ENCODE assay signal across 28 cellular contexts in the genomic region with DNA sequence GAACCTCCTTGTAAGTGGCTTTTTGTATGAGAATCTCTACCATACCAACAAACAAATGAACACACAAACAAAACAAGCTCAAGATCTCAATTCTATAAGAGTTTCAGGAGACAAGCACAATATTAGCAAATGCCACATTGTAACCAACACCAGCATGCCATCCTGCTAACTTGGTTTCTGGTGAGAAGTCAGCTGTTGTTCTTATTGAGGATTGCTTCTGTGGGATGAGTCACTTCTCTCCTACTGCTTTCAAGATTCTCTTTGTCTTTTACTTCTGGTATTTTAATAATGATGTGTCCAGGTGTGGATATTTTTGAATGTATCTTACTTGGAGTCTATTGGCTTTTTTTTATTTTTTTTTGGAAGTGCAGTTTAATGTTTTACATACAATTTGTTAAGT.
DNase-seq lines count a peak whose midpoint lies in the region; ATAC-seq and TF ChIP-seq lines count a peak whose summit lies in the region.
"Had no signal": no experiment of that assay in that cellular context is flagged by ENCODE, and none has a peak within 500 bp of the region (broad histone marks: within the 10 kb centered on the region; RNA-seq: fewer than 3 reads in every experiment).

No MANE protein-coding gene starts in this region.

- H3K4me3 ChIP-seq in mammary epithelial cell (replicated peaks in 1 of 3; ENCODE audit: insufficient read depth in 1 of 3, low read depth in 2 of 3, low read length in 3 of 3) = no peak overlapping the region
- H3K4me3 ChIP-seq: BLaER1, esophagus squamous epithelium, SK-N-MC had no signal

- no peaks in the 10 kb centered on the region for H3K9me3 ChIP-seq in mammary epithelial cell (replicated peaks; ENCODE audit: insufficient read depth, low read length)
- H3K9me3 ChIP-seq: esophagus squamous epithelium had no signal

- ATAC-seq in stimulated activated naive CD8-positive, alpha-beta T cell treated with anti-CD3 and anti-CD28 coated beads, Interleukin-15, amount 100 ng/mL, for 72 hours = no peak
- ATAC-seq in foreskin keratinocyte = peak; percentile 63
- no peak for ATAC-seq in activated naive CD4-positive, alpha-beta T cell treated with anti-CD3 and anti-CD28 coated beads, Interleukin-2, amount 50 U/mL, for 72 hours
- ATAC-seq in GM21367 (IDR thresholded peaks at IDR 0.05; ENCODE audit: unreplicated experiment) = no peak
- ATAC-seq: left cardiac atrium; naive thymus-derived CD4-positive, alpha-beta T cell had no signal

- H3K27ac Mint-ChIP-seq in stimulated activated naive CD8-positive, alpha-beta T cell treated with anti-CD3 and anti-CD28 coated beads, Interleukin-15, Interleukin-2, amounts not matched to agents 100 ng/mL and 50 ng/mL, for 24 hours = peak overlapping the region; percentile 2
- peak overlapping the region in 1 of 2 donors; percentile 74 for H3K27ac Mint-ChIP-seq in stimulated activated naive CD8-positive, alpha-beta T cell treated with anti-CD3 and anti-CD28 coated beads, Interleukin-15, amount 100 ng/mL, for 72 hours
- peak overlapping the region in 1 of 2 donors; percentile 29 for H3K27ac Mint-ChIP-seq in activated naive CD4-positive, alpha-beta T cell treated with anti-CD3 and anti-CD28 coated beads, Interleukin-2, amount 50 U/mL, for 72 hours
- H3K27ac Mint-ChIP-seq: IgD-negative memory B cell; T-helper 2 cell treated with Interferon-gamma antibody and Interleukin-4, amounts not matched to agents 5 μg/mL and 100 μg/mL, for 36 hours; type B pancreatic cell had no signal

- CTCF ChIA-PET in mammary epithelial cell (lab: Charles Lee; ENCODE audit: low non-redundant PET) = no interaction called here

- intact Hi-C loops in mammary epithelial cell (cut with micrococcal nuclease) = no loop called here

- no peaks in the 10 kb centered on the region for H4K20me1 ChIP-seq in mammary epithelial cell (ENCODE audit: insufficient read depth, low read length)
- H4K20me1 ChIP-seq: BLaER1 had no signal

- in situ Hi-C loops in mammary epithelial cell (cut with MboI; ENCODE audit: low sequenced_read_pairs in 2 of 2) = no loop called here
- in situ Hi-C loops in KBM-7 (cut with MboI; ENCODE audit: low pct_unique_long_range_greater_than_20kb, low sequenced_read_pairs) = no loop called here

- no peak overlapping the region for H3K4me3 Mint-ChIP-seq in stimulated activated naive CD8-positive, alpha-beta T cell treated with anti-CD3 and anti-CD28 coated beads, Interleukin-15, Interleukin-2, amounts not matched to agents 100 ng/mL and 50 ng/mL, for 24 hours
- H3K4me3 Mint-ChIP-seq in stimulated activated naive CD8-positive, alpha-beta T cell treated with anti-CD3 and anti-CD28 coated beads, Interleukin-15, amount 100 ng/mL, for 72 hours = no peak overlapping the region
- H3K4me3 Mint-ChIP-seq: IgD-negative memory B cell; naive thymus-derived CD4-positive, alpha-beta T cell; T-helper 2 cell treated with Interferon-gamma antibody and Interleukin-4, amounts not matched to agents 5 μg/mL and 100 μg/mL, for 36 hours; type B pancreatic cell had no signal

- no peaks in the 10 kb centered on the region for H3K79me2 ChIP-seq in mammary epithelial cell (ENCODE audit: insufficient read depth, low read length)

- no peaks in the 10 kb centered on the region for H3K27me3 Mint-ChIP-seq in stimulated activated naive CD8-positive, alpha-beta T cell treated with anti-CD3 and anti-CD28 coated beads, Interleukin-15, Interleukin-2, amounts not matched to agents 100 ng/mL and 50 ng/mL, for 24 hours
- H3K27me3 Mint-ChIP-seq in stimulated activated naive CD8-positive, alpha-beta T cell treated with anti-CD3 and anti-CD28 coated beads, Interleukin-15, amount 100 ng/mL, for 72 hours = no peaks in the 10 kb centered on the region
- H3K27me3 Mint-ChIP-seq: IgD-negative memory B cell, type B pancreatic cell had no signal

- H3K27ac ChIP-seq in mammary epithelial cell (ENCODE audit: insufficient read depth, low read depth, low read length) (no peak overlapping the region), foreskin keratinocyte (no peak overlapping the region)
- H3K27ac ChIP-seq: BLaER1, esophagus squamous epithelium, SK-N-MC, WERI-Rb-1 had no signal

- TF ChIP-seq CTCF in mammary epithelial cell (conservative IDR thresholded peaks at IDR 0.05 in 1 of 2, IDR thresholded peaks at IDR 0.05 in 1 of 2; ENCODE audit: extremely low read depth in 1 of 2, insufficient read depth in 1 of 2, low read depth in 1 of 2, low read length in 2 of 2) (no peak), foreskin keratinocyte (conservative IDR thresholded peaks at IDR 0.05) (no peak)

- H3K4me2 ChIP-seq in mammary epithelial cell (ENCODE audit: insufficient read depth, low read depth, low read length) = no peak overlapping the region
- H3K4me2 ChIP-seq: BLaER1 had no signal

- no TSS peak for BruUV-seq in mammary epithelial cell (replicated peaks; lab: Mats Ljungman, UMichigan)

- H3K4me1 Mint-ChIP-seq in stimulated activated naive CD8-positive, alpha-beta T cell treated with anti-CD3 and anti-CD28 coated beads, Interleukin-15, Interleukin-2, amounts not matched to agents 100 ng/mL and 50 ng/mL, for 24 hours (ENCODE audit: low read depth) = peaks cover 7% of the 10 kb centered on the region
- H3K4me1 Mint-ChIP-seq in stimulated activated naive CD8-positive, alpha-beta T cell treated with anti-CD3 and anti-CD28 coated beads, Interleukin-15, amount 100 ng/mL, for 72 hours = peaks cover 11% of the 10 kb centered on the region
- H3K4me1 Mint-ChIP-seq: IgD-negative memory B cell had no signal

- H3K4me1 ChIP-seq in mammary epithelial cell (ENCODE audit: insufficient read depth, low read length) (no peaks in the 10 kb centered on the region), foreskin keratinocyte (peaks cover 3% of the 10 kb centered on the region)
- H3K4me1 ChIP-seq: BLaER1, esophagus squamous epithelium had no signal

- dilution Hi-C loops in mammary epithelial cell (cut with HindIII; ENCODE audit: low sequenced_read_pairs) = no loop called here

- H3K36me3 Mint-ChIP-seq in stimulated activated naive CD8-positive, alpha-beta T cell treated with anti-CD3 and anti-CD28 coated beads, Interleukin-15, Interleukin-2, amounts not matched to agents 100 ng/mL and 50 ng/mL, for 24 hours (ENCODE audit: low read depth) = no peaks in the 10 kb centered on the region
- H3K36me3 Mint-ChIP-seq in activated naive CD4-positive, alpha-beta T cell treated with anti-CD3 and anti-CD28 coated beads, Interleukin-2, amount 50 U/mL, for 72 hours = peaks cover 5 to 9% of the 10 kb centered on the region in 2 donors
- H3K36me3 Mint-ChIP-seq: IgD-negative memory B cell, type B pancreatic cell had no signal

- H3K9ac ChIP-seq in mammary epithelial cell (ENCODE audit: insufficient read depth, low read length) = no peak overlapping the region
- H3K9ac ChIP-seq: BLaER1 had no signal

- H3K36me3 ChIP-seq in mammary epithelial cell (ENCODE audit: insufficient read depth, low read length) = no peaks in the 10 kb centered on the region
- H3K36me3 ChIP-seq: BLaER1, esophagus squamous epithelium, WERI-Rb-1 had no signal

- DNase-seq in stimulated activated naive CD8-positive, alpha-beta T cell treated with anti-CD3 and anti-CD28 coated beads, Interleukin-15, amount 100 ng/mL, for 72 hours = no peak
- peak; percentile 72 for DNase-seq in mammary epithelial cell
- DNase-seq in foreskin keratinocyte = peak; percentile 30 to 67
- DNase-seq in activated naive CD4-positive, alpha-beta T cell treated with anti-CD3 and anti-CD28 coated beads, Interleukin-2, amount 50 U/mL, for 72 hours (ENCODE audit: low spot score in 2 of 2) = no peak
- DNase-seq in KBM-7 = no peak
- DNase-seq in AG08396 (ENCODE audit: low spot score) = no peak
- DNase-seq: activated CD4-positive, alpha-beta T cell treated with anti-CD3 and anti-CD28 coated beads, Interleukin-2, amount 50 U/mL, for 4 hours; activated CD8-positive, alpha-beta memory T cell treated with anti-CD3 and anti-CD28 coated beads, Interleukin-2, amount 50 U/mL, for 48 hours; activated gamma-delta T cell treated with Interleukin-2 at 50 U/mL for 16 hours; caudate nucleus; esophagus squamous epithelium; GOT3; left cardiac atrium; mesendoderm; MM.1S; naive thymus-derived CD4-positive, alpha-beta T cell; NCI-H146; NCI-H2171; NCI-H526; RPMI8226; WERI-Rb-1 had no signal

- peaks cover 12% of the 10 kb centered on the region for H3K9me3 Mint-ChIP-seq in stimulated activated naive CD8-positive, alpha-beta T cell treated with anti-CD3 and anti-CD28 coated beads, Interleukin-15, Interleukin-2, amounts not matched to agents 100 ng/mL and 50 ng/mL, for 24 hours
- peaks cover 15 to 20% of the 10 kb centered on the region in 2 donors for H3K9me3 Mint-ChIP-seq in stimulated activated naive CD8-positive, alpha-beta T cell treated with anti-CD3 and anti-CD28 coated beads, Interleukin-15, amount 100 ng/mL, for 72 hours
- peaks cover 6 to 11% of the 10 kb centered on the region in 2 donors for H3K9me3 Mint-ChIP-seq in activated naive CD4-positive, alpha-beta T cell treated with anti-CD3 and anti-CD28 coated beads, Interleukin-2, amount 50 U/mL, for 72 hours
- H3K9me3 Mint-ChIP-seq: IgD-negative memory B cell had no signal

- no peak overlapping the region for H2AFZ ChIP-seq in mammary epithelial cell (ENCODE audit: low read depth, low read length)

- H3K27me3 ChIP-seq in mammary epithelial cell (ENCODE audit: insufficient read depth, low read length) (no peaks in the 10 kb centered on the region), foreskin keratinocyte (no peaks in the 10 kb centered on the region)
- H3K27me3 ChIP-seq: BLaER1, esophagus squamous epithelium had no signal

Comparison
In these comparisons a context has a peak if more than half of its experiments do, and no peak if none do; other contexts are left out.
1. DNase-seq: peak in mammary epithelial cell (single experiment) and foreskin keratinocyte (2 of 2); none in stimulated activated naive CD8-positive, alpha-beta T cell treated with anti-CD3 and anti-CD28 coated beads, Interleukin-15, amount 100 ng/mL, for 72 hours (0 of 2), activated naive CD4-positive, alpha-beta T cell treated with anti-CD3 and anti-CD28 coated beads, Interleukin-2, amount 50 U/mL, for 72 hours (0 of 2), KBM-7 (single experiment) and AG08396 (single experiment).